ENCODE assay signal across 1 cellular context in genomic region chr2:219206442-219207253, GRCh38.
TF ChIP-seq lines count a peak whose summit lies in the region.

Gene ZFAND2B, plus strand, starts transcription at chr2:219206782. Its CDS starts 206 bp downstream, at chr2:219206988.

TF ChIP-seq in HepG2, 621 proteins besides CTCF, POLR2A, EP300 and RAD21 (continued from another document and continues in another):
- TF ChIP-seq ONECUT2 (CRISPR knock-in tag; IDR thresholded peaks at IDR 0.05) (no peak), ZNF607 (CRISPR knock-in tag; IDR thresholded peaks at IDR 0.05; ENCODE audit: borderline replicate concordance) (peak; percentile 81), THYN1 (CRISPR knock-in tag; IDR thresholded peaks at IDR 0.05; ENCODE audit: borderline replicate concordance, low read depth) (no peak), CBX2 (IDR thresholded peaks at IDR 0.05; ENCODE audit: low read depth, low read length) (no peak), CBX2 (CRISPR knock-in tag; IDR thresholded peaks at IDR 0.05; ENCODE audit: low read depth) (peak; percentile 54; the same call in 1 of the 2 replicates), ZNF546 (CRISPR knock-in tag; conservative IDR thresholded peaks at IDR 0.05) (no peak), SNAPC5 (CRISPR knock-in tag; IDR thresholded peaks at IDR 0.05; ENCODE audit: borderline replicate concordance) (peak; percentile 71; the same call in 1 of the 2 replicates), SPEN (CRISPR knock-in tag; IDR thresholded peaks at IDR 0.05; ENCODE audit: low read depth) (peak; percentile 89), RFXANK (CRISPR knock-in tag; IDR thresholded peaks at IDR 0.05) (no peak; the same call in 1 of the 2 replicates), ZFP36L2 (CRISPR knock-in tag; IDR thresholded peaks at IDR 0.05) (no peak), MTERF4 (CRISPR knock-in tag; IDR thresholded peaks at IDR 0.05) (peak; percentile 97), MTF2 (CRISPR knock-in tag; IDR thresholded peaks at IDR 0.05; ENCODE audit: borderline replicate concordance) (0 out of 2 replicates have a peak, but pooled peaks have one; percentile 77), ZBTB14 (CRISPR knock-in tag; IDR thresholded peaks at IDR 0.05) (peak; percentile 81), ZNF574 (CRISPR knock-in tag; IDR thresholded peaks at IDR 0.05) (peak; percentile 75; the same call in 1 of the 2 replicates), TGIF2 (CRISPR knock-in tag; IDR thresholded peaks at IDR 0.05) (no peak; the same call in 1 of the 2 replicates), ZNF709 (CRISPR knock-in tag; IDR thresholded peaks at IDR 0.05) (peak; percentile 88), PHF8 (CRISPR knock-in tag; IDR thresholded peaks at IDR 0.05) (peak; percentile 89), ZBTB39 (CRISPR knock-in tag; IDR thresholded peaks at IDR 0.05) (no peak), ZHX1 (CRISPR knock-in tag; IDR thresholded peaks at IDR 0.05; ENCODE audit: low read depth) (no peak; the same call in 1 of the 2 replicates), TAF15 (IDR thresholded peaks at IDR 0.05; ENCODE audit: low read depth, low read length, poor library complexity, severe bottlenecking) (peak; percentile 33), ZSCAN12 (CRISPR knock-in tag; IDR thresholded peaks at IDR 0.05) (no peak), TP53 (CRISPR knock-in tag; conservative IDR thresholded peaks at IDR 0.05) (no peak), ZNF12 (CRISPR knock-in tag; IDR thresholded peaks at IDR 0.05) (no peak), CERS6 (CRISPR knock-in tag; IDR thresholded peaks at IDR 0.05) (no peak), KLF11 (CRISPR knock-in tag; IDR thresholded peaks at IDR 0.05) (no peak; the same call in 1 of the 2 replicates), POGK (CRISPR knock-in tag; conservative IDR thresholded peaks at IDR 0.05) (peak; percentile 81), ZFP41 (CRISPR knock-in tag; IDR thresholded peaks at IDR 0.05; ENCODE audit: borderline replicate concordance) (no peak), NFIC (IDR thresholded peaks at IDR 0.05; ENCODE audit: low read length) (no peak), CHD2 (IDR thresholded peaks at IDR 0.05; ENCODE audit: low read depth, low read length) (peak; percentile 42; the same call in 1 of the 2 replicates), ZNF17 (CRISPR knock-in tag; IDR thresholded peaks at IDR 0.05) (no peak), SMAD3 (CRISPR knock-in tag; IDR thresholded peaks at IDR 0.05) (peak; percentile 44; the same call in 1 of the 2 replicates), ZBTB40 (IDR thresholded peaks at IDR 0.05) (no peak), ZBTB40 (CRISPR knock-in tag; IDR thresholded peaks at IDR 0.05) (peak; percentile 45; the same call in 1 of the 2 replicates), RBAK (CRISPR knock-in tag; IDR thresholded peaks at IDR 0.05) (no peak), MED8 (CRISPR knock-in tag; IDR thresholded peaks at IDR 0.05; ENCODE audit: insufficient replicate concordance) (peak; percentile 70), ZNF792 (CRISPR knock-in tag; IDR thresholded peaks at IDR 0.05) (peak; percentile 80; the same call in 1 of the 2 replicates), KDM4B (CRISPR knock-in tag; IDR thresholded peaks at IDR 0.05) (no peak; the same call in 1 of the 2 replicates), SMAD1 (CRISPR knock-in tag; IDR thresholded peaks at IDR 0.05; ENCODE audit: borderline replicate concordance, low read depth) (no peak)
